ENCODE assay signal across 8 cellular contexts in genomic region chr5:139696167-139696893, GRCh38. TPM values are rescaled to one million over a fixed set of nuclear protein-coding genes. Genes with fewer than 3 reads are reported as not detected.
DNase-seq lines count a peak whose midpoint lies in the region; ATAC-seq and TF ChIP-seq lines count a peak whose summit lies in the region.

No MANE protein-coding gene starts in this region.

- no peak for ATAC-seq in natural killer cell
- ATAC-seq in HG03108 (IDR thresholded peaks at IDR 0.05; ENCODE audit: unreplicated experiment) = no peak

- intact Hi-C loops in colonic mucosa (cut with DNase I) (no loop called here), natural killer cell (cut with micrococcal nuclease) (loop anchor here (2.0 to 10.0 kb wide), 3 partner anchors 26 to 132 kb away; partner anchors contain the start of gene UBE2D2)

- no peaks in the 10 kb centered on the region for H3K9me3 Mint-ChIP-seq in natural killer cell

- H3K4me3 Mint-ChIP-seq in natural killer cell = peak overlapping the region; percentile 91

- peak overlapping the region; percentile 73 to 84 for H3K27ac Mint-ChIP-seq in natural killer cell

- H3K27ac ChIP-seq in HUES48 (ENCODE audit: low read depth, low read length) (peak overlapping the region; percentile 98), colonic mucosa (no peak overlapping the region)

- peaks cover 45 to 53% of the 10 kb centered on the region in 2 donors for H3K4me1 Mint-ChIP-seq in natural killer cell

- H3K36me3 ChIP-seq in HUES48 (ENCODE audit: control insufficient read depth, insufficient read depth, low read length) = no peaks in the 10 kb centered on the region
- H3K36me3 ChIP-seq in colonic mucosa = no peaks in the 10 kb centered on the region

- H3K4me1 ChIP-seq in HUES48 (ENCODE audit: control insufficient read depth, insufficient read depth, low read length) = peaks cover 34% of the 10 kb centered on the region
- H3K4me1 ChIP-seq in colonic mucosa = peaks cover 14% of the 10 kb centered on the region

- H3K27me3 ChIP-seq in HUES48 (ENCODE audit: control insufficient read depth, insufficient read depth, low read length) (peaks cover 19% of the 10 kb centered on the region), colonic mucosa (peaks cover 10% of the 10 kb centered on the region)

- H3K27me3 Mint-ChIP-seq in natural killer cell (ENCODE audit: low read depth in 2 of 2) = no peaks in the 10 kb centered on the region

- H3K9ac ChIP-seq in HUES48 (ENCODE audit: low read depth, low read length) (0 out of 2 replicates have a peak overlapping the region, but pooled peaks have one; percentile 12), colonic mucosa (ENCODE audit: low read depth in 2 of 2, low read length in 2 of 2) (peak overlapping the region; percentile 6 to 75)

- no peaks in the 10 kb centered on the region for H3K9me3 ChIP-seq in HUES48 (ENCODE audit: control insufficient read depth, insufficient read depth, low read length)
- no peaks in the 10 kb centered on the region for H3K9me3 ChIP-seq in colonic mucosa

- H3K36me3 Mint-ChIP-seq in natural killer cell = no peaks in the 10 kb centered on the region

- TF ChIP-seq CTCF in colonic mucosa (IDR thresholded peaks at IDR 0.05) (no peak), natural killer cell (IDR thresholded peaks at IDR 0.05) (no peak)

- DNase-seq in A172 (ENCODE audit: low spot score) (peak; percentile 46), colonic mucosa (no peak), natural killer cell (no peak), NCI-H774 (lab: John Stamatoyannopoulos, UW) (no peak)
- no peak for DNase-seq in effector CD8-positive, alpha-beta T cell (lab: John Stamatoyannopoulos, UW)
- DNase-seq in activated CD4-positive, alpha-beta T cell treated with anti-CD3 and anti-CD28 coated beads, Interleukin-2, amount 50 U/mL, for 4 hours = no peak

- H3K4me3 ChIP-seq in HUES48 (ENCODE audit: low read depth, low read length) (peak overlapping the region; percentile 53), colonic mucosa (no peak overlapping the region)

RNA-seq across cellular contexts. Expression of gene CXXC5, which starts 48.2 kb away (rescaled TPM):
- total RNA-seq in A172 (2014; rRNA removed; shearing (Covaris generic)) = 162 and 189 TPM in 2 replicates
- total RNA-seq in colonic mucosa = 10 to 100 TPM; 32.3 to 40.4 TPM
- 100 to 1,000 TPM in 1 of 3 donors, 10 to 100 TPM in 2; 75.6 to 124 (median 84.8) TPM for total RNA-seq in natural killer cell
